8 cellular contexts compared by ENCODE assay signal in genomic region chr17:64660195-64661040, GRCh38. TPM values are rescaled to one million over a fixed set of nuclear protein-coding genes. Genes with fewer than 3 reads are reported as not detected.
DNase-seq lines count a peak whose midpoint lies in the region; ATAC-seq and TF ChIP-seq lines count a peak whose summit lies in the region.
"Not testable (repeated sequence)": the region's sequence is repeated elsewhere in the genome, so short reads cannot be mapped to it uniquely, and the experiment has no call there.

No MANE protein-coding gene starts in this region.

- H3K9ac ChIP-seq in duodenal mucosa (ENCODE audit: low read depth in 1 of 2, low read length in 2 of 2), result peak overlapping the region; percentile 59 to 84

- TF ChIP-seq CTCF in Panc1 (IDR thresholded peaks at IDR 0.05); neural crest cell (conservative IDR thresholded peaks at IDR 0.05); testis (IDR thresholded peaks at IDR 0.05): not testable (repeated sequence)

- DNase-seq in CD4-positive, CD25-positive, alpha-beta regulatory T cell; Panc1 (ENCODE audit: low read depth, low spot score); activated T-helper 1 cell treated with anti-CD3 and anti-CD28 coated beads, Interleukin-12 subunit alpha, Interleukin-12 subunit beta, Interleukin-2, Interleukin-4 antibody, amounts not matched to agents 30 ng/mL and 10 ng/mL and 1 ng/mL, durations not matched to agents 14 hours and 24 hours and 36 hours (ENCODE audit: low spot score); neural crest cell (ENCODE audit: low read depth, low spot score); testis: not testable (repeated sequence)
- peak; percentile 40 for DNase-seq in HuH-7 (ENCODE audit: low spot score)

- not testable (repeated sequence) for TF ChIP-seq POLR2A in testis (IDR thresholded peaks at IDR 0.05)

- not testable (repeated sequence) for H3K36me3 Mint-ChIP-seq in CD4-positive, CD25-positive, alpha-beta regulatory T cell; activated T-helper 1 cell treated with anti-CD3 and anti-CD28 coated beads, Interleukin-12 subunit alpha, Interleukin-12 subunit beta, Interleukin-2, Interleukin-4 antibody, amounts not matched to agents 30 ng/mL and 10 ng/mL and 1 ng/mL, durations not matched to agents 14 hours and 24 hours and 36 hours (ENCODE audit: low read depth); neural crest cell (ENCODE audit: low read depth)

- 7 to 11% methylated on average over 13 of the region's 13 CpGs for WGBS in testis, 2 donors

- H3K4me1 Mint-ChIP-seq in CD4-positive, CD25-positive, alpha-beta regulatory T cell, result peaks cover 27 to 55% (median 41%) of the 10 kb centered on the region in 4 donors
- H3K4me1 Mint-ChIP-seq in activated T-helper 1 cell treated with anti-CD3 and anti-CD28 coated beads, Interleukin-12 subunit alpha, Interleukin-12 subunit beta, Interleukin-2, Interleukin-4 antibody, amounts not matched to agents 30 ng/mL and 10 ng/mL and 1 ng/mL, durations not matched to agents 14 hours and 24 hours and 36 hours (ENCODE audit: low read depth), result peaks cover 33% of the 10 kb centered on the region
- peaks cover 33% of the 10 kb centered on the region for H3K4me1 Mint-ChIP-seq in neural crest cell

- not testable (repeated sequence) for H3K27ac ChIP-seq in CD4-positive, CD25-positive, alpha-beta regulatory T cell (ENCODE audit: insufficient read depth, low read length, poor library complexity, severe bottlenecking); duodenal mucosa (ENCODE audit: low read depth, low read length); testis
- H3K27ac ChIP-seq in Panc1 (ENCODE audit: low read length), result peak overlapping the region; percentile 68

- H3K36me3 ChIP-seq in CD4-positive, CD25-positive, alpha-beta regulatory T cell (ENCODE audit: control insufficient read depth, insufficient read depth, low read length); Panc1 (ENCODE audit: control insufficient read depth, insufficient read depth, low read length); duodenal mucosa (ENCODE audit: control insufficient read depth in 1 of 2, insufficient read depth in 2 of 2, low read length in 2 of 2); testis (ENCODE audit: low read depth, missing control alignments): not testable (repeated sequence)

- TSS peak; percentile 60 for BruUV-seq in Panc1 (replicated peaks; lab: Mats Ljungman, UMichigan)

- in situ Hi-C loops in Panc1 (cut with HindIII; ENCODE audit: low pct_unique_long_range_greater_than_20kb, low sequenced_read_pairs), result not testable (repeated sequence)

- H3K9me3 Mint-ChIP-seq in CD4-positive, CD25-positive, alpha-beta regulatory T cell; activated T-helper 1 cell treated with anti-CD3 and anti-CD28 coated beads, Interleukin-12 subunit alpha, Interleukin-12 subunit beta, Interleukin-2, Interleukin-4 antibody, amounts not matched to agents 30 ng/mL and 10 ng/mL and 1 ng/mL, durations not matched to agents 14 hours and 24 hours and 36 hours; neural crest cell: not testable (repeated sequence)

- POLR2A ChIA-PET in Panc1 (lab: Charles Lee), result not testable (repeated sequence)

- peak overlapping the region; percentile 90 to 94 (median 94) for H3K27ac Mint-ChIP-seq in CD4-positive, CD25-positive, alpha-beta regulatory T cell
- not testable (repeated sequence) for H3K27ac Mint-ChIP-seq in activated T-helper 1 cell treated with anti-CD3 and anti-CD28 coated beads, Interleukin-12 subunit alpha, Interleukin-12 subunit beta, Interleukin-2, Interleukin-4 antibody, amounts not matched to agents 30 ng/mL and 10 ng/mL and 1 ng/mL, durations not matched to agents 14 hours and 24 hours and 36 hours
- H3K27ac Mint-ChIP-seq in neural crest cell (ENCODE audit: unreplicated experiment), result peak overlapping the region; percentile 98

- H3K27me3 Mint-ChIP-seq in CD4-positive, CD25-positive, alpha-beta regulatory T cell; activated T-helper 1 cell treated with anti-CD3 and anti-CD28 coated beads, Interleukin-12 subunit alpha, Interleukin-12 subunit beta, Interleukin-2, Interleukin-4 antibody, amounts not matched to agents 30 ng/mL and 10 ng/mL and 1 ng/mL, durations not matched to agents 14 hours and 24 hours and 36 hours (ENCODE audit: insufficient read depth); neural crest cell (ENCODE audit: low read depth): not testable (repeated sequence)

- not testable (repeated sequence) for ATAC-seq in CD4-positive, CD25-positive, alpha-beta regulatory T cell (ENCODE audit: low read depth in 2 of 2); Panc1

- H3K4me3 ChIP-seq in CD4-positive, CD25-positive, alpha-beta regulatory T cell (ENCODE audit: low read depth, low read length), result peak overlapping the region; percentile 64
- H3K4me3 ChIP-seq in Panc1 (ENCODE audit: low read depth in 2 of 2, low read length in 2 of 2) (peak overlapping the region; percentile 60 to 64), duodenal mucosa (ENCODE audit: low read depth in 1 of 2, low read length in 2 of 2) (peak overlapping the region; percentile 71 to 75), iPS-18c (ENCODE audit: insufficient read depth, low read depth, low read length) (peak overlapping the region; percentile 75; the same call in 1 of the 2 replicates), testis (peak overlapping the region; percentile 86 to 88)

- H3K4me1 ChIP-seq in CD4-positive, CD25-positive, alpha-beta regulatory T cell (ENCODE audit: control insufficient read depth, insufficient read depth, low read length, poor library complexity, severe bottlenecking), result peaks cover 18% of the 10 kb centered on the region
- peaks cover 28% of the 10 kb centered on the region; the same call in 1 of the 2 replicates for H3K4me1 ChIP-seq in Panc1 (ENCODE audit: control insufficient read depth, insufficient read depth, low read length)
- H3K4me1 ChIP-seq in duodenal mucosa (ENCODE audit: control insufficient read depth in 1 of 2, insufficient read depth in 2 of 2, low read length in 2 of 2); testis: not testable (repeated sequence)

- not testable (repeated sequence) for H3K27me3 ChIP-seq in CD4-positive, CD25-positive, alpha-beta regulatory T cell (ENCODE audit: control insufficient read depth, insufficient read depth, low read length); Panc1 (ENCODE audit: control insufficient read depth, insufficient read depth, low read length); duodenal mucosa (ENCODE audit: control insufficient read depth in 1 of 2, insufficient read depth in 2 of 2, low read length in 2 of 2); testis

- H3K9me3 ChIP-seq in CD4-positive, CD25-positive, alpha-beta regulatory T cell (ENCODE audit: control insufficient read depth in 2 of 2, low read length in 2 of 2); Panc1 (ENCODE audit: control insufficient read depth, insufficient read depth, low read depth, low read length); duodenal mucosa (ENCODE audit: control insufficient read depth in 1 of 2, low read length in 2 of 2); iPS-18c (ENCODE audit: control insufficient read depth, insufficient read depth, low read length); testis: not testable (repeated sequence)

- H3K4me3 Mint-ChIP-seq in CD4-positive, CD25-positive, alpha-beta regulatory T cell, result peak overlapping the region; percentile 95 to 97 (median 97)
- peak overlapping the region; percentile 95 for H3K4me3 Mint-ChIP-seq in activated T-helper 1 cell treated with anti-CD3 and anti-CD28 coated beads, Interleukin-12 subunit alpha, Interleukin-12 subunit beta, Interleukin-2, Interleukin-4 antibody, amounts not matched to agents 30 ng/mL and 10 ng/mL and 1 ng/mL, durations not matched to agents 14 hours and 24 hours and 36 hours
- peak overlapping the region; percentile 99 for H3K4me3 Mint-ChIP-seq in neural crest cell

- intact Hi-C loops in Panc1 (cut with micrococcal nuclease; ENCODE audit: unreplicated experiment), result loop anchor here (10.0 kb wide), 1 partner anchor 54 kb away; no protein-coding TSS in a partner anchor
- intact Hi-C loops in activated T-helper 1 cell treated with anti-CD3 and anti-CD28 coated beads, Interleukin-12 subunit alpha, Interleukin-12 subunit beta, Interleukin-2, Interleukin-4 antibody, amounts not matched to agents 30 ng/mL and 10 ng/mL and 1 ng/mL, durations not matched to agents 14 hours and 24 hours and 36 hours (cut with micrococcal nuclease), result loop anchor here (1.0 to 5.0 kb wide), 2 partner anchors 52 to 163 kb away; partner anchors contain the start of gene POLG2
- intact Hi-C loops in testis (cut with DNase I; ENCODE audit: low total_unique reads), result not testable (repeated sequence)

- CTCF ChIA-PET in Panc1 (lab: Charles Lee), result not testable (repeated sequence)

RNA-seq across cellular contexts. Expression of gene SMURF2, which starts 1.7 kb away (rescaled TPM):
- total RNA-seq in CD4-positive, CD25-positive, alpha-beta regulatory T cell, result 18.7 TPM
- polyA plus RNA-seq in CD4-positive, CD25-positive, alpha-beta regulatory T cell, result 1 to 10 TPM; 4.0 to 4.9 (median 4.4) TPM
- total RNA-seq in Panc1 (2021; ENCODE audit: unreplicated experiment) (21.3 TPM), neural crest cell (32.5 and 32.7 TPM in 2 replicates), testis (10 to 100 TPM; 28.9 to 32.2 TPM)
- polyA plus RNA-seq in Panc1 (2012; ENCODE audit: insufficient read length), result 9.3 TPM
- 10.8 and 11.1 TPM in 2 replicates for total RNA-seq in activated T-helper 1 cell treated with anti-CD3 and anti-CD28 coated beads, Interleukin-12 subunit alpha, Interleukin-12 subunit beta, Interleukin-2, Interleukin-4 antibody, amounts not matched to agents 30 ng/mL and 10 ng/mL and 1 ng/mL, durations not matched to agents 14 hours and 24 hours and 36 hours
- 50.0 TPM for polyA plus RNA-seq in testis (ENCODE audit: insufficient read depth, low read depth, low replicate concordance)
